In genomic region chr1:61083014-61083798, GRCh38 we compare ENCODE assay signal across 8 cellular contexts. TPM values are rescaled to one million over a fixed set of nuclear protein-coding genes. Genes with fewer than 3 reads are reported as not detected.
DNase-seq lines count a peak whose midpoint lies in the region; ATAC-seq and TF ChIP-seq lines count a peak whose summit lies in the region.

No MANE protein-coding gene starts in this region.

- TF ChIP-seq CTCF in 22Rv1 (IDR thresholded peaks at IDR 0.05) (0 out of 2 replicates have a peak, but pooled peaks have one; percentile 17), HFF-Myc (IDR thresholded peaks at IDR 0.05; ENCODE audit: low read depth, low read length, missing control alignments) (no peak), tibial nerve (IDR thresholded peaks at IDR 0.05) (no peak)

- peak overlapping the region; percentile 97 for H3K27ac ChIP-seq in 22Rv1
- H3K27ac ChIP-seq in epithelial cell of prostate, result peak overlapping the region; percentile 73
- peak overlapping the region; percentile 78 to 80 for H3K27ac ChIP-seq in mucosa of rectum (ENCODE audit: low read depth in 2 of 2, low read length in 2 of 2)
- peak overlapping the region; percentile 79 to 98 (median 92) for H3K27ac ChIP-seq in tibial nerve

- peak overlapping the region; percentile 80 to 85 for H3K9ac ChIP-seq in mucosa of rectum (ENCODE audit: low read depth in 1 of 2, low read length in 2 of 2)

- H3K9me3 ChIP-seq in mucosa of rectum (ENCODE audit: control insufficient read depth in 2 of 2, low read length in 2 of 2), result no peaks in the 10 kb centered on the region
- no peaks in the 10 kb centered on the region for H3K9me3 ChIP-seq in tibial nerve

- no peak for TF ChIP-seq POLR2A in tibial nerve (IDR thresholded peaks at IDR 0.05)

- H3K36me3 Mint-ChIP-seq in activated CD4-positive, alpha-beta memory T cell treated with anti-CD3 and anti-CD28 coated beads, Interleukin-2, amount 10 ng/mL, durations not matched to agents 7 days and 5 days (ENCODE audit: low read depth), result peaks cover 4% of the 10 kb centered on the region

- peaks cover 42% of the 10 kb centered on the region for H3K4me1 Mint-ChIP-seq in activated CD4-positive, alpha-beta memory T cell treated with anti-CD3 and anti-CD28 coated beads, Interleukin-2, amount 10 ng/mL, durations not matched to agents 7 days and 5 days

- H3K9me3 Mint-ChIP-seq in activated CD4-positive, alpha-beta memory T cell treated with anti-CD3 and anti-CD28 coated beads, Interleukin-2, amount 10 ng/mL, durations not matched to agents 7 days and 5 days, result no peaks in the 10 kb centered on the region

- no peak overlapping the region for H3K27ac Mint-ChIP-seq in activated CD4-positive, alpha-beta memory T cell treated with anti-CD3 and anti-CD28 coated beads, Interleukin-2, amount 10 ng/mL, durations not matched to agents 7 days and 5 days

- no peak for ATAC-seq in HG02798 (IDR thresholded peaks at IDR 0.05; ENCODE audit: poor library complexity, unreplicated experiment)

- H3K4me1 ChIP-seq in mucosa of rectum (ENCODE audit: control insufficient read depth in 2 of 2, insufficient read depth in 2 of 2, low read length in 2 of 2), result peaks cover 27 to 32% of the 10 kb centered on the region in 2 donors
- H3K4me1 ChIP-seq in tibial nerve, result peaks cover 0 to 65% (median 33%) of the 10 kb centered on the region in 4 donors

- H3K27me3 ChIP-seq in mucosa of rectum (ENCODE audit: control insufficient read depth in 2 of 2, insufficient read depth in 2 of 2, low read length in 2 of 2), result no peaks in the 10 kb centered on the region
- no peaks in the 10 kb centered on the region for H3K27me3 ChIP-seq in tibial nerve

- POLR2A ChIA-PET in activated CD4-positive, alpha-beta memory T cell treated with anti-CD3 and anti-CD28 coated beads, Interleukin-2, amount 10 ng/mL, durations not matched to agents 7 days and 5 days (lab: Charles Lee), result interaction anchor here (1.4 kb wide), 1 partner anchor 11 kb away, joined by 3 read pairs; no protein-coding TSS in a partner anchor

- H3K4me3 Mint-ChIP-seq in activated CD4-positive, alpha-beta memory T cell treated with anti-CD3 and anti-CD28 coated beads, Interleukin-2, amount 10 ng/mL, durations not matched to agents 7 days and 5 days, result peak overlapping the region; percentile 85

- 1% methylated on average over 18 to 71 of the region's 104 CpGs for WGBS in tibial nerve, 2 donors

- H3K4me3 ChIP-seq in HFF-Myc (replicated peaks; ENCODE audit: low read depth, low read length), result peak overlapping the region; percentile 85
- H3K4me3 ChIP-seq in mucosa of rectum (ENCODE audit: low read length in 2 of 2), result peak overlapping the region; percentile 90 to 94
- peak overlapping the region; percentile 66 to 95 (median 74) for H3K4me3 ChIP-seq in tibial nerve

- peak in 1 of 2 donors; percentile 9 for TF ChIP-seq EP300 in tibial nerve (IDR thresholded peaks at IDR 0.05)

- H3K27me3 Mint-ChIP-seq in activated CD4-positive, alpha-beta memory T cell treated with anti-CD3 and anti-CD28 coated beads, Interleukin-2, amount 10 ng/mL, durations not matched to agents 7 days and 5 days, result peaks cover 53% of the 10 kb centered on the region

- CTCF ChIA-PET in activated CD4-positive, alpha-beta memory T cell treated with anti-CD3 and anti-CD28 coated beads, Interleukin-2, amount 10 ng/mL, durations not matched to agents 7 days and 5 days (lab: Charles Lee), result interaction anchor here (3.1 kb wide), 1 partner anchor 34 kb away, joined by 19 read pairs; no protein-coding TSS in a partner anchor

- H3K36me3 ChIP-seq in mucosa of rectum (ENCODE audit: control insufficient read depth in 2 of 2, insufficient read depth in 2 of 2, low read length in 2 of 2) (peaks cover 0 to under 1% of the 10 kb centered on the region in 2 donors), tibial nerve (peaks cover 0 to 3% (median 0%) of the 10 kb centered on the region in 3 donors)

- no peak for DNase-seq in HFF-Myc (ENCODE audit: extremely low read depth, low read depth)
- DNase-seq in activated CD4-positive, alpha-beta memory T cell treated with anti-CD3 and anti-CD28 coated beads, Interleukin-2, amount 10 ng/mL, durations not matched to agents 7 days and 5 days, result no peak
- DNase-seq in epithelial cell of prostate (ENCODE audit: low read depth, low spot score), result no peak
- DNase-seq in tibial nerve (ENCODE audit: low spot score in 2 of 2), result no peak
- DNase-seq in NCI-H187 (lab: John Stamatoyannopoulos, UW), result no peak

RNA-seq across cellular contexts. Expression of gene NFIA, which starts 0.8 kb away (rescaled TPM):
- 1 to 10 TPM; 2.4 to 3.0 TPM for total RNA-seq in activated CD4-positive, alpha-beta memory T cell treated with anti-CD3 and anti-CD28 coated beads, Interleukin-2, amount 10 ng/mL, durations not matched to agents 7 days and 5 days
- 10 to 100 TPM; 71.2 to 81.4 (median 75.7) TPM for total RNA-seq in tibial nerve

Comparison
In these comparisons a context has a peak if more than half of its experiments do, and no peak if none do; other contexts are left out.
1. RNA of gene NFIA, which starts 0.8 kb away (total RNA-seq): 71.2 to 81.4 TPM in tibial nerve; 2.4 to 3.0 TPM in activated CD4-positive, alpha-beta memory T cell treated with anti-CD3 and anti-CD28 coated beads, Interleukin-2, amount 10 ng/mL, durations not matched to agents 7 days and 5 days; every median in the first group is over 10 times any median in the second.
2. Peak in every context shown above with its lines, with median percentiles within 50 percentile points of each other: H3K27ac ChIP-seq and H3K4me3 ChIP-seq.